In the genomic region with DNA sequence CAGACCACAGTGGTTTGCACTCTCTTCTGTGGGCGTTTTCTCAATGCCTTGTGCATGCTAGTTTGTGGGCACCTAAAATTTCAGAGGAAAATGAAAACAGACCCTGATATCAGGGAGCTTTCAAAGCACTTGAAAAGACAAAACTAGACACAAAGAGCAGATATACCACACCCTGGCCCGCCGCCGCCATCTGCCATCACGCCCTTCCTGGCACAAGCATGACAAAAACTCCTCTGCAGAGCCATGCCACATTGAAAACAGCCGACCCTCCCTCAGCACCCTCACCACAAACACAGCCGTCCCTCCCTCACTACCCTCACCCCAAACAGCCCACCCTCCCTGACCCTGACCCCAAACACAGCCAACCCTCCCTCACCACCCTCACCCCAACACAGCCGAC, we compare ENCODE assay signal across 18 cellular contexts.
"Had no signal": no experiment of that assay in that cellular context is flagged by ENCODE, and none has a peak within 500 bp of the region (broad histone marks: within the 10 kb centered on the region; RNA-seq: fewer than 3 reads in every experiment).

No MANE protein-coding gene starts in this region.

- H3K27ac ChIP-seq: coronary artery, dorsolateral prefrontal cortex, esophagus squamous epithelium, gastrocnemius medialis, heart right ventricle, left lung, lower lobe of right lung had no signal

- H3K9me3 ChIP-seq: esophagus squamous epithelium, gastrocnemius medialis, left lung, lower lobe of right lung had no signal

- H3K4me1 ChIP-seq: esophagus squamous epithelium, gastrocnemius medialis, heart right ventricle, left lung, lower lobe of right lung had no signal

- H3K36me3 ChIP-seq: esophagus squamous epithelium, gastrocnemius medialis, heart right ventricle, left lung, lower lobe of right lung had no signal

- ATAC-seq: gastrocnemius medialis, heart right ventricle, left cardiac atrium, left lung, left ventricle myocardium superior, lower lobe of right lung had no signal

- H3K4me3 ChIP-seq: coronary artery, dorsolateral prefrontal cortex, esophagus squamous epithelium, gastrocnemius medialis, heart right ventricle, left lung, lower lobe of right lung had no signal

- DNase-seq: dermis blood vessel endothelial cell; dorsolateral prefrontal cortex; effector CD4-positive, alpha-beta T cell; effector memory CD4-positive, alpha-beta T cell; esophagus squamous epithelium; foreskin fibroblast; foreskin melanocyte; gastrocnemius medialis; glutamatergic neuron; heart right ventricle; hippocampal formation; left cardiac atrium; left lung; left ventricle myocardium superior; lower lobe of right lung; mesenchymal stem cell; midbrain had no signal
